Comparison of ENCODE assay signal across 8 cellular contexts in genomic region chr9:34522971-34523797, GRCh38. TPM values are rescaled to one million over a fixed set of nuclear protein-coding genes. Genes with fewer than 3 reads are reported as not detected.
A peak's percentile ranks its signal among the peaks of the same experiment; 100 is the strongest.
DNase-seq lines count a peak whose midpoint lies in the region; ATAC-seq lines count a peak whose summit lies in the region.

ENHO (minus strand) TSS chr9:34522990; CDS start chr9:34521695, 1,295 bp downstream.

- CTCF ChIA-PET in activated CD4-positive, alpha-beta T cell treated with anti-CD3 and anti-CD28 coated beads for 36 hours (lab: Charles Lee) = interaction anchor here (0.6 to 1.3 kb wide), 5 partner anchors 14 to 179 kb away, joined by 3 to 4 read pairs (median 3); no protein-coding TSS in a partner anchor

- peaks cover 11% of the 10 kb centered on the region for H3K27me3 Mint-ChIP-seq in activated CD4-positive, alpha-beta T cell treated with anti-CD3 and anti-CD28 coated beads for 36 hours

- no peaks in the 10 kb centered on the region for H3K36me3 Mint-ChIP-seq in activated CD4-positive, alpha-beta T cell treated with anti-CD3 and anti-CD28 coated beads for 36 hours (ENCODE audit: low read depth)

- intact Hi-C loops in activated CD4-positive, alpha-beta T cell treated with anti-CD3 and anti-CD28 coated beads for 36 hours (cut with DNase I, micrococcal nuclease) = loop anchor here (1.0 to 5.0 kb wide), 9 partner anchors 23 to 1964 kb away; partner anchors contain the start of genes DNAI1 (in 2 of the 2), FAM219A (in 2 of the 2), KIF24 (in 1 of the 2) and MYORG (in 1 of the 2)

- no peaks in the 10 kb centered on the region for H3K9me3 Mint-ChIP-seq in activated CD4-positive, alpha-beta T cell treated with anti-CD3 and anti-CD28 coated beads for 36 hours (ENCODE audit: low read depth)

- peak within 1 kb of the TSS; percentile 54 for H3K4me3 Mint-ChIP-seq in activated CD4-positive, alpha-beta T cell treated with anti-CD3 and anti-CD28 coated beads for 36 hours

- POLR2A ChIA-PET in activated CD4-positive, alpha-beta T cell treated with anti-CD3 and anti-CD28 coated beads for 36 hours (lab: Charles Lee) = interaction anchor here (0.7 kb wide), 1 partner anchor 117 kb away, joined by 3 read pairs; no protein-coding TSS in a partner anchor

- in situ Hi-C loops in ACHN (cut with HindIII; ENCODE audit: low pct_ligation_motif_present, low pct_unique_long_range_greater_than_20kb, low sequenced_read_pairs) = no loop called here

- peaks cover 24% of the 10 kb centered on the region for H3K4me1 Mint-ChIP-seq in activated CD4-positive, alpha-beta T cell treated with anti-CD3 and anti-CD28 coated beads for 36 hours

- no peak within 1 kb of the TSS for H3K27ac Mint-ChIP-seq in activated CD4-positive, alpha-beta T cell treated with anti-CD3 and anti-CD28 coated beads for 36 hours

- ATAC-seq in GM18909 (IDR thresholded peaks at IDR 0.05; ENCODE audit: poor library complexity, unreplicated experiment) = peak; percentile 85
- ATAC-seq in HG03175 (IDR thresholded peaks at IDR 0.05; ENCODE audit: unreplicated experiment) = peak; percentile 78
- peak; percentile 99 for ATAC-seq in activated CD4-positive, alpha-beta T cell treated with anti-CD3 and anti-CD28 coated beads for 36 hours

- DNase-seq in ACHN (peak; percentile 85), NCI-H446 (lab: John Stamatoyannopoulos, UW) (peak; percentile 66 to 96), cerebellum (ENCODE audit: low spot score) (peak; percentile 100), kidney glomerular epithelial cell (lab: John Stamatoyannopoulos, UW) (peak; percentile 73)
- DNase-seq in activated CD4-positive, alpha-beta T cell treated with anti-CD3 and anti-CD28 coated beads for 36 hours = peak; percentile 93
- DNase-seq in stimulated activated CD4-positive, alpha-beta T cell treated with anti-CD3 and anti-CD28 coated beads, Interleukin-15, amount 100 ng/mL, for 1 hour (ENCODE audit: low read depth in 1 of 2, low spot score in 1 of 2) = peak; percentile 83 to 88

RNA-seq across cellular contexts. Expression of gene ENHO, which starts in this region (rescaled TPM):
- not detected for total RNA-seq in activated CD4-positive, alpha-beta T cell treated with anti-CD3 and anti-CD28 coated beads for 36 hours
- total RNA-seq in cerebellum = 27.1 TPM

Comparison
In these comparisons a context has a peak if more than half of its experiments do, and no peak if none do; other contexts are left out.
1. Peak in every context shown above with its lines: DNase-seq and ATAC-seq.
2. RNA of gene ENHO (total RNA-seq): 27.1 TPM in cerebellum (single experiment); not detected in activated CD4-positive, alpha-beta T cell treated with anti-CD3 and anti-CD28 coated beads for 36 hours; every median in the first group is over 10 times any median in the second.
3. Peak in DNase-seq and ATAC-seq in activated CD4-positive, alpha-beta T cell treated with anti-CD3 and anti-CD28 coated beads for 36 hours; RNA of the gene not detected or under 1 TPM.